ENCODE assay signal across 16 cellular contexts in the genomic region with DNA sequence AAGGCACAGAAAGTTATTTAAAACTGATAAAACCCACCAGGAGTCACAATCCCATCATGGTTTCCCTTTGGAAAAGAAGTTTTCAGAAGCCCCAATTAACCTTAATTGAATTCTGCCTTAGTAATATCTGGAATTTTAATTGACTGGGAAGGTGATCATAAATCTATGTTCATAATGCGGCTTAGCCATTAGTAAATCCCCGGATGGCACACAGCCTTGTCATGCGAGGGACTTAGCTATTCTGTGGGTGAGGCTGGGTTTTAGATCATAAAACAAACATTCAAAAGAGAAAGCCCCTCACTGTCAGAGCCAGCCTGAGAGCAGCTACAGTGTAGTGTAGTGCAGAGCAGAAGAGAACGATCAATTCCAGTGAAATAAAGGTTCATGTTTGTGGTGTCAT.
A peak's percentile ranks its signal among the peaks of the same experiment; 100 is the strongest.
DNase-seq lines count a peak whose midpoint lies in the region; ATAC-seq, FAIRE-seq and TF ChIP-seq lines count a peak whose summit lies in the region.
"Had no signal": no experiment of that assay in that cellular context is flagged by ENCODE, and none has a peak within 500 bp of the region (broad histone marks: within the 10 kb centered on the region; RNA-seq: fewer than 3 reads in every experiment).

No MANE protein-coding gene starts in this region.

- no peaks in the 10 kb centered on the region for H3K9me3 Mint-ChIP-seq in neural crest cell
- H3K9me3 Mint-ChIP-seq in CD4-positive, alpha-beta T cell = no peaks in the 10 kb centered on the region
- no peaks in the 10 kb centered on the region for H3K9me3 Mint-ChIP-seq in activated T-helper 2 cell treated with anti-CD3 and anti-CD28 coated beads, Interferon-gamma antibody, Interleukin-2, Interleukin-4, amounts not matched to agents 10 μg/mL and 5 μg/mL and 100 μg/mL, durations not matched to agents 14 hours and 24 hours and 36 hours
- H3K9me3 Mint-ChIP-seq: activated naive CD8-positive, alpha-beta T cell treated with anti-CD3 and anti-CD28 coated beads, Interleukin-2, amount 10 ng/mL, durations not matched to agents 7 days and 5 days; stimulated activated effector memory CD8-positive, alpha-beta T cell treated with anti-CD3 and anti-CD28 coated beads, Interleukin-12 subunit alpha, Interleukin-12 subunit beta, amount 100 ng/mL, for 72 hours had no signal

- intact Hi-C loops in CD4-positive, alpha-beta T cell (cut with DNase I, micrococcal nuclease) = no loop called here
- intact Hi-C loops in activated T-helper 2 cell treated with anti-CD3 and anti-CD28 coated beads, Interferon-gamma antibody, Interleukin-2, Interleukin-4, amounts not matched to agents 10 μg/mL and 5 μg/mL and 100 μg/mL, durations not matched to agents 14 hours and 24 hours and 36 hours (cut with micrococcal nuclease) = no loop called here

- TF ChIP-seq CTCF in D721Med (IDR thresholded peaks at IDR 0.05; ENCODE audit: insufficient read depth, missing control alignments) = no peak
- TF ChIP-seq CTCF in WERI-Rb-1 (IDR thresholded peaks at IDR 0.05; ENCODE audit: low read depth, low read length) = no peak
- TF ChIP-seq CTCF in neural crest cell (conservative IDR thresholded peaks at IDR 0.05) = no peak
- no peak for TF ChIP-seq CTCF in CD4-positive, alpha-beta T cell (IDR thresholded peaks at IDR 0.05)

- H3K27me3 Mint-ChIP-seq in neural crest cell (ENCODE audit: low read depth) = no peaks in the 10 kb centered on the region
- H3K27me3 Mint-ChIP-seq in CD4-positive, alpha-beta T cell = peaks cover 20% of the 10 kb centered on the region
- peaks cover 15% of the 10 kb centered on the region for H3K27me3 Mint-ChIP-seq in activated T-helper 2 cell treated with anti-CD3 and anti-CD28 coated beads, Interferon-gamma antibody, Interleukin-2, Interleukin-4, amounts not matched to agents 10 μg/mL and 5 μg/mL and 100 μg/mL, durations not matched to agents 14 hours and 24 hours and 36 hours (ENCODE audit: low read depth)

- no peak overlapping the region for H3K4me3 Mint-ChIP-seq in neural crest cell
- H3K4me3 Mint-ChIP-seq in CD4-positive, alpha-beta T cell = no peak overlapping the region
- H3K4me3 Mint-ChIP-seq in activated T-helper 2 cell treated with anti-CD3 and anti-CD28 coated beads, Interferon-gamma antibody, Interleukin-2, Interleukin-4, amounts not matched to agents 10 μg/mL and 5 μg/mL and 100 μg/mL, durations not matched to agents 14 hours and 24 hours and 36 hours (ENCODE audit: low read depth) = no peak overlapping the region
- H3K4me3 Mint-ChIP-seq: activated naive CD8-positive, alpha-beta T cell treated with anti-CD3 and anti-CD28 coated beads, Interleukin-2, amount 10 ng/mL, durations not matched to agents 7 days and 5 days; stimulated activated effector memory CD8-positive, alpha-beta T cell treated with anti-CD3 and anti-CD28 coated beads, Interleukin-12 subunit alpha, Interleukin-12 subunit beta, amount 100 ng/mL, for 72 hours had no signal

- H3K27me3 ChIP-seq in WERI-Rb-1 (ENCODE audit: insufficient read depth, low read depth, severe bottlenecking) = no peaks in the 10 kb centered on the region
- no peaks in the 10 kb centered on the region for H3K27me3 ChIP-seq in CD4-positive, alpha-beta T cell (ENCODE audit: control insufficient read depth, insufficient read depth, low read length)
- H3K27me3 ChIP-seq: colonic mucosa, SJSA1, uterus had no signal

- peak; percentile 92 for FAIRE-seq in D721Med (lab: Jason Lieb, UNC)
- FAIRE-seq: H54 had no signal

- peaks cover 29% of the 10 kb centered on the region for H3K4me1 Mint-ChIP-seq in neural crest cell
- H3K4me1 Mint-ChIP-seq in CD4-positive, alpha-beta T cell (ENCODE audit: low read depth) = no peaks in the 10 kb centered on the region
- peaks cover 8% of the 10 kb centered on the region for H3K4me1 Mint-ChIP-seq in activated T-helper 2 cell treated with anti-CD3 and anti-CD28 coated beads, Interferon-gamma antibody, Interleukin-2, Interleukin-4, amounts not matched to agents 10 μg/mL and 5 μg/mL and 100 μg/mL, durations not matched to agents 14 hours and 24 hours and 36 hours (ENCODE audit: low read depth)
- H3K4me1 Mint-ChIP-seq: activated naive CD8-positive, alpha-beta T cell treated with anti-CD3 and anti-CD28 coated beads, Interleukin-2, amount 10 ng/mL, durations not matched to agents 7 days and 5 days; stimulated activated effector memory CD8-positive, alpha-beta T cell treated with anti-CD3 and anti-CD28 coated beads, Interleukin-12 subunit alpha, Interleukin-12 subunit beta, amount 100 ng/mL, for 72 hours had no signal

- ATAC-seq in CD4-positive, alpha-beta T cell (ENCODE audit: poor library complexity) = no peak

- CTCF ChIA-PET in CD4-positive, alpha-beta T cell (lab: Charles Lee) = no interaction called here

- H3K27ac ChIP-seq in WERI-Rb-1 = peak overlapping the region; percentile 30
- no peak overlapping the region for H3K27ac ChIP-seq in CD4-positive, alpha-beta T cell (ENCODE audit: low read depth, low read length)
- H3K27ac ChIP-seq: colonic mucosa, SJSA1, uterus had no signal

- DNase-seq in D721Med (ENCODE audit: insufficient read length, low spot score) (peak; percentile 35), NCI-H1105 treated with DMSO at 0.1 percent for 48 hours (lab: John Stamatoyannopoulos, UW) (peak; percentile 80), WERI-Rb-1 (peak; percentile 67), neural crest cell (ENCODE audit: low read depth, low spot score) (no peak), AG08396 (ENCODE audit: low spot score) (no peak), NCI-H510A treated with DMSO at 0.1 percent for 48 hours (lab: John Stamatoyannopoulos, UW) (no peak)
- DNase-seq in CD4-positive, alpha-beta T cell = no peak
- DNase-seq in activated T-helper 2 cell treated with anti-CD3 and anti-CD28 coated beads, Interferon-gamma antibody, Interleukin-2, Interleukin-4, amounts not matched to agents 10 μg/mL and 5 μg/mL and 100 μg/mL, durations not matched to agents 14 hours and 24 hours and 36 hours (ENCODE audit: low spot score) = no peak
- DNase-seq: activated naive CD8-positive, alpha-beta T cell treated with anti-CD3 and anti-CD28 coated beads, Interleukin-2, amount 10 ng/mL, durations not matched to agents 7 days and 5 days; colonic mucosa; MM.1S; stimulated activated CD4-positive, alpha-beta T cell treated with anti-CD3 and anti-CD28 coated beads, Interleukin-4, amount 100 ng/mL, for 1 hour; uterus had no signal

- no peaks in the 10 kb centered on the region for H3K36me3 Mint-ChIP-seq in neural crest cell (ENCODE audit: low read depth)
- no peaks in the 10 kb centered on the region for H3K36me3 Mint-ChIP-seq in CD4-positive, alpha-beta T cell (ENCODE audit: low read depth)
- no peaks in the 10 kb centered on the region for H3K36me3 Mint-ChIP-seq in activated T-helper 2 cell treated with anti-CD3 and anti-CD28 coated beads, Interferon-gamma antibody, Interleukin-2, Interleukin-4, amounts not matched to agents 10 μg/mL and 5 μg/mL and 100 μg/mL, durations not matched to agents 14 hours and 24 hours and 36 hours (ENCODE audit: low read depth)
- H3K36me3 Mint-ChIP-seq: activated naive CD8-positive, alpha-beta T cell treated with anti-CD3 and anti-CD28 coated beads, Interleukin-2, amount 10 ng/mL, durations not matched to agents 7 days and 5 days; stimulated activated effector memory CD8-positive, alpha-beta T cell treated with anti-CD3 and anti-CD28 coated beads, Interleukin-12 subunit alpha, Interleukin-12 subunit beta, amount 100 ng/mL, for 72 hours had no signal

- no peaks in the 10 kb centered on the region for H3K36me3 ChIP-seq in WERI-Rb-1
- H3K36me3 ChIP-seq: colonic mucosa, SJSA1, uterus had no signal

- H3K4me3 ChIP-seq in WERI-Rb-1 (ENCODE audit: low read depth, low read length) = no peak overlapping the region
- H3K4me3 ChIP-seq: colonic mucosa, SJSA1, uterus had no signal

- POLR2A ChIA-PET in CD4-positive, alpha-beta T cell (lab: Charles Lee) = no interaction called here

- peak overlapping the region; percentile 16 for H3K27ac Mint-ChIP-seq in neural crest cell (ENCODE audit: unreplicated experiment)
- no peak overlapping the region for H3K27ac Mint-ChIP-seq in CD4-positive, alpha-beta T cell
- H3K27ac Mint-ChIP-seq in activated T-helper 2 cell treated with anti-CD3 and anti-CD28 coated beads, Interferon-gamma antibody, Interleukin-2, Interleukin-4, amounts not matched to agents 10 μg/mL and 5 μg/mL and 100 μg/mL, durations not matched to agents 14 hours and 24 hours and 36 hours = no peak overlapping the region
- H3K27ac Mint-ChIP-seq: activated naive CD8-positive, alpha-beta T cell treated with anti-CD3 and anti-CD28 coated beads, Interleukin-2, amount 10 ng/mL, durations not matched to agents 7 days and 5 days; stimulated activated effector memory CD8-positive, alpha-beta T cell treated with anti-CD3 and anti-CD28 coated beads, Interleukin-12 subunit alpha, Interleukin-12 subunit beta, amount 100 ng/mL, for 72 hours had no signal

- H3K9me3 ChIP-seq in WERI-Rb-1 (ENCODE audit: severe bottlenecking) = no peaks in the 10 kb centered on the region
- no peaks in the 10 kb centered on the region for H3K9me3 ChIP-seq in CD4-positive, alpha-beta T cell (ENCODE audit: control insufficient read depth, low read length)
- H3K9me3 ChIP-seq: colonic mucosa, SJSA1, uterus had no signal

Comparison
In these comparisons a context has a peak if more than half of its experiments do, and no peak if none do; other contexts are left out.
1. DNase-seq: peak in D721Med (single experiment), NCI-H1105 treated with DMSO at 0.1 percent for 48 hours (single experiment) and WERI-Rb-1 (single experiment); none in neural crest cell (single experiment), CD4-positive, alpha-beta T cell (0 of 10), AG08396 (single experiment), NCI-H510A treated with DMSO at 0.1 percent for 48 hours (single experiment) and activated T-helper 2 cell treated with anti-CD3 and anti-CD28 coated beads, Interferon-gamma antibody, Interleukin-2, Interleukin-4, amounts not matched to agents 10 μg/mL and 5 μg/mL and 100 μg/mL, durations not matched to agents 14 hours and 24 hours and 36 hours (single experiment).